8 cellular contexts compared by ENCODE assay signal in genomic region chr1:212137854-212138253, GRCh38.
"Had no signal": no experiment of that assay in that cellular context is flagged by ENCODE, and none has a peak within 500 bp of the region (broad histone marks: within the 10 kb centered on the region; RNA-seq: fewer than 3 reads in every experiment).

No MANE protein-coding gene starts in this region.

- FAIRE-seq: G401.6, GM12878, GM12891, GM12892, GM18507, GM19239 had no signal

- DNase-seq: GDM1, GF-D8 had no signal

- H3K4me3 ChIP-seq: GM12878 had no signal

- ATAC-seq: GM12878 had no signal
